Comparison of ENCODE assay signal across 37 cellular contexts in the genomic region with DNA sequence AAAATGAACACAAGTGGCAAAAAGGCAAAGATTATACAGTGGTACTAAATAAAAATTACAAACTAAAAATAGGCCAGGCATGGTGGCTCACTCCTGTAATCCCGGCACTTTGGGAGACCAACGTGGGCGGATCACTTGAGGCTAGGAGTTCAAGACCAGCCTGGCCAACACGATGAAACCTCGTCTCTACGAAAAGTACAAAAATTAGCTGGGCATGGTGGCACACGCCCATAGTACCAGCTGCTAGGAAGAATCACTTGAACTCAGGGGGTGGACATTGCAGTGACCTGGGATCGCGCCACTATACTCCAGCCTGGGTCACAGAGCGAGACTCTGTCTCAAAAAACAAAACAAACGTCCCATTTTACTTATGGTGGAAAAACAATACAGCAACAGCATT. TPM values are rescaled to one million over a fixed set of nuclear protein-coding genes. Genes with fewer than 3 reads are reported as not detected.
"Had no signal": no experiment of that assay in that cellular context is flagged by ENCODE, and none has a peak within 500 bp of the region (broad histone marks: within the 10 kb centered on the region; RNA-seq: fewer than 3 reads in every experiment).

No MANE protein-coding gene starts in this region.

- DNase-seq: Karpas-422, Kasumi-1, MG63, MM.1S, MV-4-11, NCI-H1048, NCI-H1092, NCI-H1092 treated with DMSO at 0.1 percent for 48 hours, NCI-H1105, NCI-H1105 treated with DMSO at 0.1 percent for 48 hours, NCI-H1417, NCI-H1417 treated with DMSO at 0.1 percent for 48 hours, NCI-H1436, NCI-H1436 treated with DMSO at 0.1 percent for 48 hours, NCI-H146, NCI-H1694, NCI-H1694 treated with DMSO at 0.1 percent for 48 hours, NCI-H187, NCI-H187 treated with DMSO at 0.1 percent for 48 hours, NCI-H1930, NCI-H2029, NCI-H2029 treated with DMSO at 0.1 percent for 48 hours, NCI-H2081, NCI-H2081 treated with DMSO at 0.1 percent for 48 hours, NCI-H2107, NCI-H2171, NCI-H2171 treated with DMSO at 0.1 percent for 48 hours, NCI-H2227 treated with DMSO at 0.1 percent for 48 hours, NCI-H226, NCI-H345, NCI-H446, NCI-H446 treated with DMSO at 0.1 percent for 48 hours, NCI-H510A, NCI-H510A treated with DMSO at 0.1 percent for 48 hours had no signal

- H3K9me3 ChIP-seq: MG63 had no signal

- H3K4me3 ChIP-seq: MG63 had no signal

- H3K27me3 ChIP-seq: MG63 had no signal

RNA-seq across cellular contexts. Expression of a gene that starts 24.5 kb away (rescaled TPM):
- total RNA-seq: MCF 10A had no signal

RNA-seq across cellular contexts. Expression of a gene that starts 36.0 kb away (rescaled TPM):
- total RNA-seq: LHCN-M2, M059J, MCF 10A had no signal
